ENCODE assay signal across 12 cellular contexts in the genomic region with DNA sequence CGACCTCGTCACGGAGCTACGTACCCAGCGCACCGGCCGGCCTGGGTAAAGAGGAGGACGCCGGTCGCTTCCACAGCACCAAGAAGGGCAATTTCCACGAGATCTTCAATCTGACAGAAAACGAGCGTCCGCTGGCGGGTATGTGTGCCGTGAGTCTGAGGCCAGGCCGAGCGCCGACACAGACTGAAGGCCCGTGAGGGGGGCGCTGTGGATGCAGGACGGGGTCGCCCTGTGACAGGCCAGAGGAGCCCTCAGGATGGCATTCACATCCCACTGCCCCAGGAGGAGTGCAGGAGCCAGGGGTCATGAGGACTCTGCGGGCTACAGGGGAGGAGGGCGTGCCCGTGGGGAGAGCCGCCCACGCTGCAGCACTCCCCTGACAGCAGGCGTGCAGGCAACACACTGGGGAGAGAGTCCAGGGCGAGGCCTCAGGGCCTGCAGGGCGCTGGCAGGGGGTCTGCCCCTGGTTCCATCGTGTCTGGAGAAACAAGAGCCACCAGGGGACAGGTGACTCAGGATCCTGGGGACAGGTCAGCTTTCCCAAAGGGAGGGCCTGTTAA. TPM values are rescaled to one million over a fixed set of nuclear protein-coding genes. Genes with fewer than 3 reads are reported as not detected.
A peak's percentile ranks its signal among the peaks of the same experiment; 100 is the strongest.
DNase-seq lines count a peak whose midpoint lies in the region; ATAC-seq and TF ChIP-seq lines count a peak whose summit lies in the region.
"Had no signal": no experiment of that assay in that cellular context is flagged by ENCODE, and none has a peak within 500 bp of the region (broad histone marks: within the 10 kb centered on the region; RNA-seq: fewer than 3 reads in every experiment).

No MANE protein-coding gene starts in this region.

- DNase-seq in heart right ventricle (no peak), left cardiac atrium (no peak), naive B cell (no peak), aorta (no peak), Ammon's horn (ENCODE audit: low spot score) (no peak), GM13976 (ENCODE audit: low spot score) (no peak)
- DNase-seq in activated CD8-positive, alpha-beta T cell treated with anti-CD3 and anti-CD28 coated beads, Interleukin-2, amount 10 ng/mL, durations not matched to agents 7 days and 5 days: peak; percentile 25
- DNase-seq: NCI-H1930 had no signal

- peaks cover 0 to 92% (median 12%) of the 10 kb centered on the region in 9 donors for H3K36me3 ChIP-seq in heart right ventricle
- H3K36me3 ChIP-seq in aorta (ENCODE audit: control insufficient read depth in 1 of 2, insufficient read depth in 2 of 2, low read length in 1 of 2): peaks cover 0 to under 1% of the 10 kb centered on the region in 2 donors

- H3K4me1 ChIP-seq in heart right ventricle: peaks cover 3 to 61% (median 23%) of the 10 kb centered on the region in 9 donors
- no peaks in the 10 kb centered on the region for H3K4me1 ChIP-seq in aorta (ENCODE audit: control insufficient read depth in 1 of 2, insufficient read depth in 2 of 2, low read length in 2 of 2)
- H3K4me1 ChIP-seq: parathyroid adenoma had no signal

- H3K27me3 ChIP-seq in heart right ventricle (no peaks in the 10 kb centered on the region), aorta (ENCODE audit: control insufficient read depth in 1 of 2, insufficient read depth in 2 of 2, low read length in 1 of 2) (no peaks in the 10 kb centered on the region)
- H3K27me3 ChIP-seq: esophagus muscularis mucosa, Peyer's patch had no signal

- no peaks in the 10 kb centered on the region for H3K9me3 ChIP-seq in heart right ventricle
- H3K9me3 ChIP-seq in aorta (ENCODE audit: control insufficient read depth, low read length): no peaks in the 10 kb centered on the region
- H3K9me3 ChIP-seq: esophagus muscularis mucosa, Peyer's patch had no signal

- peaks cover 35% of the 10 kb centered on the region for H3K4me1 Mint-ChIP-seq in activated CD8-positive, alpha-beta T cell treated with anti-CD3 and anti-CD28 coated beads, Interleukin-2, amount 10 ng/mL, durations not matched to agents 7 days and 5 days (ENCODE audit: low read depth)
- H3K4me1 Mint-ChIP-seq in naive B cell: peaks cover 24 to 43% (median 40%) of the 10 kb centered on the region in 3 donors

- H3K9me3 Mint-ChIP-seq in activated CD8-positive, alpha-beta T cell treated with anti-CD3 and anti-CD28 coated beads, Interleukin-2, amount 10 ng/mL, durations not matched to agents 7 days and 5 days (ENCODE audit: insufficient read depth): no peaks in the 10 kb centered on the region
- no peaks in the 10 kb centered on the region for H3K9me3 Mint-ChIP-seq in naive B cell

- CTCF ChIA-PET in activated CD8-positive, alpha-beta T cell treated with anti-CD3 and anti-CD28 coated beads, Interleukin-2, amount 10 ng/mL, durations not matched to agents 7 days and 5 days (lab: Charles Lee): no interaction called here

- H3K27me3 Mint-ChIP-seq in activated CD8-positive, alpha-beta T cell treated with anti-CD3 and anti-CD28 coated beads, Interleukin-2, amount 10 ng/mL, durations not matched to agents 7 days and 5 days (ENCODE audit: low read depth): no peaks in the 10 kb centered on the region
- H3K27me3 Mint-ChIP-seq in naive B cell: peaks cover 0 to 4% (median 0%) of the 10 kb centered on the region in 3 donors

- no peaks in the 10 kb centered on the region for H3K36me3 Mint-ChIP-seq in activated CD8-positive, alpha-beta T cell treated with anti-CD3 and anti-CD28 coated beads, Interleukin-2, amount 10 ng/mL, durations not matched to agents 7 days and 5 days (ENCODE audit: low read depth)
- peaks cover 4 to 21% of the 10 kb centered on the region in 2 donors for H3K36me3 Mint-ChIP-seq in naive B cell

- peak overlapping the region; percentile 33 to 84 (median 74) for H3K27ac ChIP-seq in heart right ventricle
- no peak overlapping the region for H3K27ac ChIP-seq in aorta (ENCODE audit: low read depth in 1 of 2, low read length in 2 of 2)
- H3K27ac ChIP-seq: parathyroid adenoma had no signal

- TF ChIP-seq CTCF in heart right ventricle (IDR thresholded peaks at IDR 0.05) (no peak), GM13976 (IDR thresholded peaks at IDR 0.05; ENCODE audit: borderline replicate concordance, control extremely low read depth, extremely low read depth, insufficient read depth, missing control alignments) (no peak)

- ATAC-seq in heart right ventricle: peak in 1 of 8 donors; percentile 15
- ATAC-seq in left cardiac atrium: no peak
- ATAC-seq in activated CD8-positive, alpha-beta T cell treated with anti-CD3 and anti-CD28 coated beads, Interleukin-2, amount 10 ng/mL, durations not matched to agents 7 days and 5 days: peak; percentile 38
- ATAC-seq in naive B cell (ENCODE audit: low read depth in 2 of 2): peak; percentile 26 to 30
- ATAC-seq in aorta (ENCODE audit: low FRiP score): peak; percentile 2
- no peak for ATAC-seq in GM21825 (IDR thresholded peaks at IDR 0.05; ENCODE audit: unreplicated experiment)

- in situ Hi-C loops in GM13976 (cut with MboI; ENCODE audit: low sequenced_read_pairs, unreplicated experiment): no loop called here

- H3K27ac Mint-ChIP-seq in activated CD8-positive, alpha-beta T cell treated with anti-CD3 and anti-CD28 coated beads, Interleukin-2, amount 10 ng/mL, durations not matched to agents 7 days and 5 days: peak overlapping the region; percentile 99
- peak overlapping the region; percentile 86 to 98 (median 96) for H3K27ac Mint-ChIP-seq in naive B cell

- H3K4me3 ChIP-seq in heart right ventricle (peak overlapping the region in 6 of 10 donors; percentile 19 to 51 (median 42)), aorta (ENCODE audit: low read length in 2 of 2) (no peak overlapping the region)

- WGBS in heart right ventricle, 2 donors: 85 to 87% methylated on average over 32 of the region's 32 CpGs
- 92 to 95% methylated on average over 32 of the region's 32 CpGs for WGBS in aorta, 2 donors

- intact Hi-C loops in heart right ventricle (cut with DNase I): no loop called here
- intact Hi-C loops in left cardiac atrium (cut with DNase I): loop anchor here in 1 of 2 donors (10.0 kb wide), 1 partner anchor 99 kb away; no protein-coding TSS in a partner anchor
- intact Hi-C loops in aorta (cut with DNase I): no loop called here

- POLR2A ChIA-PET in activated CD8-positive, alpha-beta T cell treated with anti-CD3 and anti-CD28 coated beads, Interleukin-2, amount 10 ng/mL, durations not matched to agents 7 days and 5 days (lab: Charles Lee): interaction anchor here (0.6 kb wide), 2 partner anchors 42 to 621 kb away, joined by 3 read pairs; no protein-coding TSS in a partner anchor

- peak overlapping the region; percentile 83 for H3K4me3 Mint-ChIP-seq in activated CD8-positive, alpha-beta T cell treated with anti-CD3 and anti-CD28 coated beads, Interleukin-2, amount 10 ng/mL, durations not matched to agents 7 days and 5 days
- H3K4me3 Mint-ChIP-seq in naive B cell: peak overlapping the region; percentile 66 to 94 (median 88)

RNA-seq across cellular contexts. Expression of gene GRAMD4, which starts 53.6 kb away (rescaled TPM):
- 100 to 1,000 TPM in 3 of 10 donors, 10 to 100 TPM in 7; 53.9 to 143 (median 71.0) TPM for total RNA-seq in heart right ventricle
- 10 to 100 TPM; 29.3 to 33.3 TPM for polyA plus RNA-seq in heart right ventricle
- total RNA-seq in left cardiac atrium: 10 to 100 TPM; 58.5 to 95.4 TPM
- 10 to 100 TPM; 41.2 to 42.1 TPM for total RNA-seq in activated CD8-positive, alpha-beta T cell treated with anti-CD3 and anti-CD28 coated beads, Interleukin-2, amount 10 ng/mL, durations not matched to agents 7 days and 5 days
- 10 to 100 TPM in 1 of 6 donors, 1 to 10 TPM in 5; 4.0 to 12.5 (median 6.9) TPM for polyA plus RNA-seq in naive B cell (ENCODE audit: low read depth in 6 of 6)
- 10 to 100 TPM; 15.6 to 37.1 TPM for total RNA-seq in aorta
- polyA plus RNA-seq in aorta: 1 to 10 TPM; 5.5 to 6.8 TPM

Comparison
In these comparisons a context has a peak if more than half of its experiments do, and no peak if none do; other contexts are left out.
1. ATAC-seq: peak in activated CD8-positive, alpha-beta T cell treated with anti-CD3 and anti-CD28 coated beads, Interleukin-2, amount 10 ng/mL, durations not matched to agents 7 days and 5 days (single experiment), naive B cell (2 of 2) and aorta (single experiment); none in left cardiac atrium (0 of 2) and GM21825 (single experiment).
2. H3K27ac ChIP-seq: peak in heart right ventricle (10 of 10); none in aorta (0 of 2).
3. H3K4me3 ChIP-seq: peak in heart right ventricle (6 of 10); none in aorta (0 of 2).